9 cellular contexts compared by ENCODE assay signal in genomic region chr7:108311446-108312168, GRCh38.
A peak's percentile ranks its signal among the peaks of the same experiment; 100 is the strongest.
DNase-seq lines count a peak whose midpoint lies in the region; ATAC-seq and TF ChIP-seq lines count a peak whose summit lies in the region.
"Had no signal": no experiment of that assay in that cellular context is flagged by ENCODE, and none has a peak within 500 bp of the region (broad histone marks: within the 10 kb centered on the region; RNA-seq: fewer than 3 reads in every experiment).

No MANE protein-coding gene starts in this region.

- ATAC-seq in GM21717 (IDR thresholded peaks at IDR 0.05; ENCODE audit: unreplicated experiment) (peak; percentile 55), upper lobe of left lung (ENCODE audit: low FRiP score in 2 of 2) (no peak)
- ATAC-seq: effector memory CD8-positive, alpha-beta T cell had no signal

- peaks cover 22% of the 10 kb centered on the region for H3K4me1 ChIP-seq in KMS-11 (ENCODE audit: low read depth, poor library complexity, severe bottlenecking)
- peaks cover 0 to 7% (median 1%) of the 10 kb centered on the region in 4 donors for H3K4me1 ChIP-seq in upper lobe of left lung

- no peak overlapping the region for H3K9ac ChIP-seq in KMS-11

- H3K27ac ChIP-seq in KMS-11 (no peak overlapping the region), upper lobe of left lung (peak overlapping the region in 1 of 4 donors; percentile 10)

- WGBS in upper lobe of left lung, 2 donors = 87 to 95% methylated on average over 3 of the region's 3 CpGs

- H3K4me3 ChIP-seq in KMS-11 (IDR thresholded peaks at IDR 0.05; ENCODE audit: insufficient read depth, low read depth, low read length) = no peak overlapping the region
- H3K4me3 ChIP-seq in fibroblast of pulmonary artery (replicated peaks; ENCODE audit: low read depth, low read length) = no peak overlapping the region
- H3K4me3 ChIP-seq in upper lobe of left lung = no peak overlapping the region

- no peak overlapping the region for H2AFZ ChIP-seq in KMS-11 (ENCODE audit: low read depth)

- TF ChIP-seq EP300 in upper lobe of left lung (IDR thresholded peaks at IDR 0.05) = no peak

- H3K36me3 ChIP-seq in KMS-11 (ENCODE audit: insufficient read depth) (no peaks in the 10 kb centered on the region), upper lobe of left lung (no peaks in the 10 kb centered on the region)

- no peaks in the 10 kb centered on the region for H3K9me3 ChIP-seq in upper lobe of left lung

- 0 out of 2 replicates have a peak overlapping the region, but pooled peaks have one; percentile 5 for H3K4me2 ChIP-seq in KMS-11

- TF ChIP-seq CTCF in KMS-11 (conservative IDR thresholded peaks at IDR 0.05; ENCODE audit: low read depth, low read length) (no peak), fibroblast of pulmonary artery (IDR thresholded peaks at IDR 0.05; ENCODE audit: low read length, missing control alignments) (no peak), upper lobe of left lung (IDR thresholded peaks at IDR 0.05) (no peak)

- H4K20me1 ChIP-seq in KMS-11 (ENCODE audit: insufficient read depth) = no peaks in the 10 kb centered on the region

- no peak for TF ChIP-seq POLR2A in upper lobe of left lung (IDR thresholded peaks at IDR 0.05)

- H3K27me3 ChIP-seq in KMS-11 (ENCODE audit: insufficient read depth, low read depth) = no peaks in the 10 kb centered on the region
- H3K27me3 ChIP-seq in upper lobe of left lung = no peaks in the 10 kb centered on the region

- DNase-seq in GM03348 (ENCODE audit: low spot score) (peak; percentile 43), fibroblast of pulmonary artery (ENCODE audit: low read depth) (peak; percentile 88), ecto neural progenitor cell (ENCODE audit: low spot score) (no peak), upper lobe of left lung (no peak), NCI-H82 (lab: John Stamatoyannopoulos, UW) (no peak), NCI-H1694 treated with DMSO at 0.1 percent for 48 hours (lab: John Stamatoyannopoulos, UW) (no peak)
- DNase-seq: effector memory CD8-positive, alpha-beta T cell had no signal

- no peaks in the 10 kb centered on the region for H3K79me2 ChIP-seq in KMS-11 (ENCODE audit: insufficient read depth, low read depth)

Comparison
In these comparisons a context has a peak if more than half of its experiments do, and no peak if none do; other contexts are left out.
1. DNase-seq: peak in GM03348 (single experiment) and fibroblast of pulmonary artery (single experiment); none in ecto neural progenitor cell (single experiment), upper lobe of left lung (0 of 2), NCI-H82 (single experiment) and NCI-H1694 treated with DMSO at 0.1 percent for 48 hours (single experiment).